9 cellular contexts compared by ENCODE assay signal in genomic region chr17:29133146-29133713, GRCh38. TPM values are rescaled to one million over a fixed set of nuclear protein-coding genes. Genes with fewer than 3 reads are reported as not detected.
DNase-seq lines count a peak whose midpoint lies in the region; ATAC-seq, FAIRE-seq and TF ChIP-seq lines count a peak whose summit lies in the region.
"Had no signal": no experiment of that assay in that cellular context is flagged by ENCODE, and none has a peak within 500 bp of the region (broad histone marks: within the 10 kb centered on the region; RNA-seq: fewer than 3 reads in every experiment).

No MANE protein-coding gene starts in this region.

- TF ChIP-seq CTCF in fibroblast of mammary gland (conservative IDR thresholded peaks at IDR 0.05; ENCODE audit: control insufficient read depth, insufficient read depth, low read depth, low read length) (no peak), neural progenitor cell (IDR thresholded peaks at IDR 0.05) (no peak)

- H4K20me1 ChIP-seq in neural progenitor cell (ENCODE audit: low read depth) = peaks cover 5% of the 10 kb centered on the region

- ATAC-seq in GM21576 (IDR thresholded peaks at IDR 0.05; ENCODE audit: unreplicated experiment) = no peak
- ATAC-seq in HG02852 (IDR thresholded peaks at IDR 0.05; ENCODE audit: unreplicated experiment) = no peak
- no peak for ATAC-seq in HG02798 (IDR thresholded peaks at IDR 0.05; ENCODE audit: poor library complexity, unreplicated experiment)

- H3K4me1 ChIP-seq in neural progenitor cell = peaks cover 26% of the 10 kb centered on the region

- in situ Hi-C loops in Caki2 (cut with HindIII; ENCODE audit: low pct_unique_long_range_greater_than_20kb, low sequenced_read_pairs) = no loop called here

- H3K4me3 ChIP-seq in fibroblast of mammary gland (ENCODE audit: control insufficient read depth, low read depth, low read length) (no peak overlapping the region), neural progenitor cell (no peak overlapping the region)
- H3K4me3 ChIP-seq: SJSA1 had no signal

- peaks cover 26% of the 10 kb centered on the region for H3K4me1 Mint-ChIP-seq in neural progenitor cell

- H3K9me3 ChIP-seq in neural progenitor cell (ENCODE audit: low read depth) = no peaks in the 10 kb centered on the region

- no peak overlapping the region for H3K27ac ChIP-seq in neural progenitor cell
- H3K27ac ChIP-seq: SJSA1 had no signal

- H3K4me2 ChIP-seq in neural progenitor cell = peak overlapping the region; percentile 4

- FAIRE-seq in RCC 7860 (lab: Jason Lieb, UNC) = peak; percentile 68

- peaks cover 4% of the 10 kb centered on the region for H3K79me2 ChIP-seq in neural progenitor cell (ENCODE audit: low read depth)

- no peaks in the 10 kb centered on the region for H3K36me3 ChIP-seq in neural progenitor cell
- H3K36me3 ChIP-seq: SJSA1 had no signal

- H3K27ac Mint-ChIP-seq in neural progenitor cell = no peak overlapping the region

- H3F3A ChIP-seq in neural progenitor cell (ENCODE audit: low read depth) = peaks cover 1% of the 10 kb centered on the region

- no peak overlapping the region for H2AFZ ChIP-seq in neural progenitor cell (replicated peaks)

- H3K9ac ChIP-seq in neural progenitor cell = no peak overlapping the region

- no peak overlapping the region for H3K4me3 Mint-ChIP-seq in neural progenitor cell

- H3K36me3 Mint-ChIP-seq in neural progenitor cell = peaks cover 3% of the 10 kb centered on the region

- H3K27me3 ChIP-seq in neural progenitor cell = no peaks in the 10 kb centered on the region
- H3K27me3 ChIP-seq: SJSA1 had no signal

- H3K9me3 Mint-ChIP-seq in neural progenitor cell = no peaks in the 10 kb centered on the region

- peaks cover 4% of the 10 kb centered on the region for H3K27me3 Mint-ChIP-seq in neural progenitor cell (ENCODE audit: insufficient read depth, low read depth)

- DNase-seq in Caki2 (ENCODE audit: low read depth) (peak; percentile 59), RCC 7860 (ENCODE audit: low spot score) (peak; percentile 73), fibroblast of mammary gland (ENCODE audit: low read depth) (peak; percentile 90), neural progenitor cell (ENCODE audit: low spot score) (no peak), NOMO-1 treated with dmso at 0.1 percent for 144 hours (lab: John Stamatoyannopoulos, UW; ENCODE audit: unreplicated experiment) (no peak)

RNA-seq across cellular contexts. Expression of gene MYO18A, which starts 47.0 kb away (rescaled TPM):
- total RNA-seq in Caki2 (2014; rRNA removed; shearing (Covaris generic); ENCODE audit: low replicate concordance) = 10.6 and 13.3 TPM in 2 replicates
- total RNA-seq in neural progenitor cell (ENCODE audit: low replicate concordance) = 11.6 and 24.8 TPM in 2 replicates

Comparison
In these comparisons a context has a peak if more than half of its experiments do, and no peak if none do; other contexts are left out.
1. DNase-seq: peak in Caki2 (single experiment), RCC 7860 (single experiment) and fibroblast of mammary gland (single experiment); none in neural progenitor cell (single experiment) and NOMO-1 treated with dmso at 0.1 percent for 144 hours (single experiment).